Comparison of ENCODE assay signal across 19 cellular contexts in the genomic region with DNA sequence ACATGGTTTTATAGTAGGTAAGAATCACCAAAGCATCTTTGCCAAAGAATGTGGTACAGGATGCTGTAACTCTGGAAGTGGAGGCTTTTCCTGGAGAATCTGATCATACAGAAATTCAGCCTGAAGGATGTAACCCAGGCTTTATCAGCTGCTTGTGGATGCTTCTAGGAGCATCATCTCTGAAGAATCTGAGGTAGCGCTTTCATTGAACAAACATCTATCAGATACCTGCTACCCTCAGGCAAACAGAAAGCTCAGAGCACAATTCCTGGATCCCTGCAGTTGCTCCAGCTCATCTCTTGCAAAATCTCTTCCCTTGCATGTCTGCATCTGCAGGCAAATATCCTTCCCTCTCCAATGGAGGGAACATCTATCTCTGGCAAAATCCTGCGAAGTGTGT. TPM values are rescaled to one million over a fixed set of nuclear protein-coding genes. Genes with fewer than 3 reads are reported as not detected.
DNase-seq lines count a peak whose midpoint lies in the region; ATAC-seq and TF ChIP-seq lines count a peak whose summit lies in the region.
"Had no signal": no experiment of that assay in that cellular context is flagged by ENCODE, and none has a peak within 500 bp of the region (broad histone marks: within the 10 kb centered on the region; RNA-seq: fewer than 3 reads in every experiment).

No MANE protein-coding gene starts in this region.

- H3K9me3 Mint-ChIP-seq in WTC11: no peaks in the 10 kb centered on the region; the same call in 1 of the 2 replicates
- H3K9me3 Mint-ChIP-seq in activated T-cell treated with anti-CD3 and anti-CD28 coated beads, Interleukin-2, amount 50 U/mL, for 4 hours: no peaks in the 10 kb centered on the region
- H3K9me3 Mint-ChIP-seq in activated naive CD4-positive, alpha-beta T cell treated with anti-CD3 and anti-CD28 coated beads for 36 hours: no peaks in the 10 kb centered on the region

- DNase-seq in BE2C (no peak), WTC11 (ENCODE audit: low spot score) (no peak), spleen (no peak), UCSD-AML1 (lab: John Stamatoyannopoulos, UW; ENCODE audit: unreplicated experiment) (no peak), NCI-H1436 (lab: John Stamatoyannopoulos, UW) (no peak)
- DNase-seq in activated T-cell treated with anti-CD3 and anti-CD28 coated beads, Interleukin-2, amount 50 U/mL, for 4 hours: no peak
- DNase-seq in activated naive CD4-positive, alpha-beta T cell treated with anti-CD3 and anti-CD28 coated beads for 36 hours: no peak
- DNase-seq: GDM1, Karpas-422, MV-4-11, NCI-H1105 treated with DMSO at 0.1 percent for 48 hours, NCI-H1694, NCI-H2081 treated with DMSO at 0.1 percent for 48 hours, NCI-H2171 treated with DMSO at 0.1 percent for 48 hours, NCI-H526, OCI-M1, SHP77 had no signal

- H3K4me3 Mint-ChIP-seq in WTC11: no peak overlapping the region
- no peak overlapping the region for H3K4me3 Mint-ChIP-seq in activated T-cell treated with anti-CD3 and anti-CD28 coated beads, Interleukin-2, amount 50 U/mL, for 4 hours
- no peak overlapping the region for H3K4me3 Mint-ChIP-seq in activated naive CD4-positive, alpha-beta T cell treated with anti-CD3 and anti-CD28 coated beads for 36 hours

- POLR2A ChIA-PET in WTC11 (lab: Charles Lee): interaction anchor here (0.9 kb wide), 1 partner anchor 82 kb away, joined by 3 read pairs; no protein-coding TSS in a partner anchor

- intact Hi-C loops in spleen (cut with DNase I; ENCODE audit: low total_unique reads): no loop called here
- intact Hi-C loops in activated naive CD4-positive, alpha-beta T cell treated with anti-CD3 and anti-CD28 coated beads for 36 hours (cut with micrococcal nuclease): no loop called here

- H3K9ac ChIP-seq in muscle layer of colon (ENCODE audit: low read length): peak overlapping the region; percentile 20

- H3K4me3 ChIP-seq in BE2C (ENCODE audit: low read depth, low read length) (peak overlapping the region; percentile 8; the same call in 1 of the 2 replicates), muscle layer of colon (ENCODE audit: low read depth in 1 of 2, low read length in 2 of 2) (no peak overlapping the region), spleen (no peak overlapping the region)

- H3K27ac Mint-ChIP-seq in WTC11: 0 out of 2 replicates have a peak overlapping the region, but pooled peaks have one; percentile 26
- H3K27ac Mint-ChIP-seq in activated naive CD4-positive, alpha-beta T cell treated with anti-CD3 and anti-CD28 coated beads for 36 hours: no peak overlapping the region
- H3K27ac Mint-ChIP-seq: CD14-positive monocyte had no signal

- H3K4me1 ChIP-seq in BE2C: peaks cover 44% of the 10 kb centered on the region
- peaks cover 45% of the 10 kb centered on the region for H3K4me1 ChIP-seq in muscle layer of colon (ENCODE audit: insufficient read depth, low read length)
- peaks cover 15 to 46% (median 30%) of the 10 kb centered on the region in 6 donors for H3K4me1 ChIP-seq in spleen

- TF ChIP-seq CTCF in BE2C (IDR thresholded peaks at IDR 0.05; ENCODE audit: low read depth, low read length) (no peak; the same call in 1 of the 2 replicates), WTC11 (IDR thresholded peaks at IDR 0.05) (no peak), spleen (IDR thresholded peaks at IDR 0.05 in 8 of 11, conservative IDR thresholded peaks at IDR 0.05 in 3 of 11) (no peak)

- H3K27me3 ChIP-seq in BE2C: no peaks in the 10 kb centered on the region
- H3K27me3 ChIP-seq in muscle layer of colon (ENCODE audit: control insufficient read depth in 1 of 2, insufficient read depth in 2 of 2, low read length in 2 of 2): no peaks in the 10 kb centered on the region
- peaks cover 0 to 5% (median 0%) of the 10 kb centered on the region in 7 donors for H3K27me3 ChIP-seq in spleen (replicated peaks in 1 of 7)

- WGBS in spleen, 5 donors: 96 to 100% (median 99%) methylated on average over 2 of the region's 2 CpGs

- H3K36me3 Mint-ChIP-seq in WTC11: peaks cover 40% of the 10 kb centered on the region
- H3K36me3 Mint-ChIP-seq in activated T-cell treated with anti-CD3 and anti-CD28 coated beads, Interleukin-2, amount 50 U/mL, for 4 hours (ENCODE audit: insufficient read depth): no peaks in the 10 kb centered on the region
- no peaks in the 10 kb centered on the region for H3K36me3 Mint-ChIP-seq in activated naive CD4-positive, alpha-beta T cell treated with anti-CD3 and anti-CD28 coated beads for 36 hours (ENCODE audit: low read depth)

- H3K27ac ChIP-seq in muscle layer of colon (ENCODE audit: low read depth, low read length): peak overlapping the region; percentile 89
- H3K27ac ChIP-seq in spleen: peak overlapping the region in 7 of 8 donors; percentile 56 to 80 (median 66)

- CTCF ChIA-PET in WTC11 (lab: Charles Lee): interaction anchor here (0.9 to 3.6 kb wide), 3 partner anchors 10 to 106 kb away, joined by 3 to 17 read pairs (median 5); no protein-coding TSS in a partner anchor
- CTCF ChIA-PET in activated naive CD4-positive, alpha-beta T cell treated with anti-CD3 and anti-CD28 coated beads for 36 hours (lab: Charles Lee): interaction anchor here (1.0 to 1.1 kb wide), 2 partner anchors 11 to 55 kb away, joined by 4 read pairs; no protein-coding TSS in a partner anchor

- no peaks in the 10 kb centered on the region for H3K27me3 Mint-ChIP-seq in WTC11 (ENCODE audit: low read depth)
- H3K27me3 Mint-ChIP-seq in activated T-cell treated with anti-CD3 and anti-CD28 coated beads, Interleukin-2, amount 50 U/mL, for 4 hours (ENCODE audit: low read depth): peaks cover 44% of the 10 kb centered on the region
- H3K27me3 Mint-ChIP-seq in activated naive CD4-positive, alpha-beta T cell treated with anti-CD3 and anti-CD28 coated beads for 36 hours (ENCODE audit: low read depth): peaks cover 33% of the 10 kb centered on the region

- no peak for ATAC-seq in WTC11
- no peak for ATAC-seq in activated T-cell treated with anti-CD3 and anti-CD28 coated beads, Interleukin-2, amount 50 U/mL, for 4 hours

- H3K36me3 ChIP-seq in BE2C (0 out of 2 replicates have a peak, but pooled peaks cover 3% of the 10 kb centered on the region), muscle layer of colon (ENCODE audit: insufficient read depth, low read length) (peaks cover 8% of the 10 kb centered on the region), spleen (peaks cover 0 to 17% (median 0%) of the 10 kb centered on the region in 6 donors)

- no peaks in the 10 kb centered on the region for H3K9me3 ChIP-seq in BE2C
- no peaks in the 10 kb centered on the region for H3K9me3 ChIP-seq in muscle layer of colon (ENCODE audit: low read length)
- H3K9me3 ChIP-seq in spleen: peaks cover 0 to 4% (median 0%) of the 10 kb centered on the region in 8 donors

- TF ChIP-seq POLR2A in spleen (IDR thresholded peaks at IDR 0.05): no peak

- H3K4me1 Mint-ChIP-seq in WTC11: peaks cover 77% of the 10 kb centered on the region
- no peaks in the 10 kb centered on the region for H3K4me1 Mint-ChIP-seq in activated T-cell treated with anti-CD3 and anti-CD28 coated beads, Interleukin-2, amount 50 U/mL, for 4 hours (ENCODE audit: low read depth)
- H3K4me1 Mint-ChIP-seq in activated naive CD4-positive, alpha-beta T cell treated with anti-CD3 and anti-CD28 coated beads for 36 hours (ENCODE audit: low read depth): no peaks in the 10 kb centered on the region

TF ChIP-seq in WTC11, 78 proteins besides CTCF, POLR2A, EP300 and RAD21 (continues in another document):
- TF ChIP-seq ZMAT4 (CRISPR knock-in tag; IDR thresholded peaks at IDR 0.05) (no peak), CREB1 (CRISPR knock-in tag; IDR thresholded peaks at IDR 0.05) (no peak), TEAD1 (CRISPR knock-in tag; IDR thresholded peaks at IDR 0.05) (no peak)
- TF ChIP-seq, protein P1, sequence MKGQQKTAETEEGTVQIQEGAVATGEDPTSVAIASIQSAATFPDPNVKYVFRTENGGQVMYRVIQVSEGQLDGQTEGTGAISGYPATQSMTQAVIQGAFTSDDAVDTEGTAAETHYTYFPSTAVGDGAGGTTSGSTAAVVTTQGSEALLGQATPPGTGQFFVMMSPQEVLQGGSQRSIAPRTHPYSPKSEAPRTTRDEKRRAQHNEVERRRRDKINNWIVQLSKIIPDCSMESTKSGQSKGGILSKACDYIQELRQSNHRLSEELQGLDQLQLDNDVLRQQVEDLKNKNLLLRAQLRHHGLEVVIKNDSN (CRISPR knock-in tag; IDR thresholded peaks at IDR 0.05): no peak
- TF ChIP-seq, protein P2, sequence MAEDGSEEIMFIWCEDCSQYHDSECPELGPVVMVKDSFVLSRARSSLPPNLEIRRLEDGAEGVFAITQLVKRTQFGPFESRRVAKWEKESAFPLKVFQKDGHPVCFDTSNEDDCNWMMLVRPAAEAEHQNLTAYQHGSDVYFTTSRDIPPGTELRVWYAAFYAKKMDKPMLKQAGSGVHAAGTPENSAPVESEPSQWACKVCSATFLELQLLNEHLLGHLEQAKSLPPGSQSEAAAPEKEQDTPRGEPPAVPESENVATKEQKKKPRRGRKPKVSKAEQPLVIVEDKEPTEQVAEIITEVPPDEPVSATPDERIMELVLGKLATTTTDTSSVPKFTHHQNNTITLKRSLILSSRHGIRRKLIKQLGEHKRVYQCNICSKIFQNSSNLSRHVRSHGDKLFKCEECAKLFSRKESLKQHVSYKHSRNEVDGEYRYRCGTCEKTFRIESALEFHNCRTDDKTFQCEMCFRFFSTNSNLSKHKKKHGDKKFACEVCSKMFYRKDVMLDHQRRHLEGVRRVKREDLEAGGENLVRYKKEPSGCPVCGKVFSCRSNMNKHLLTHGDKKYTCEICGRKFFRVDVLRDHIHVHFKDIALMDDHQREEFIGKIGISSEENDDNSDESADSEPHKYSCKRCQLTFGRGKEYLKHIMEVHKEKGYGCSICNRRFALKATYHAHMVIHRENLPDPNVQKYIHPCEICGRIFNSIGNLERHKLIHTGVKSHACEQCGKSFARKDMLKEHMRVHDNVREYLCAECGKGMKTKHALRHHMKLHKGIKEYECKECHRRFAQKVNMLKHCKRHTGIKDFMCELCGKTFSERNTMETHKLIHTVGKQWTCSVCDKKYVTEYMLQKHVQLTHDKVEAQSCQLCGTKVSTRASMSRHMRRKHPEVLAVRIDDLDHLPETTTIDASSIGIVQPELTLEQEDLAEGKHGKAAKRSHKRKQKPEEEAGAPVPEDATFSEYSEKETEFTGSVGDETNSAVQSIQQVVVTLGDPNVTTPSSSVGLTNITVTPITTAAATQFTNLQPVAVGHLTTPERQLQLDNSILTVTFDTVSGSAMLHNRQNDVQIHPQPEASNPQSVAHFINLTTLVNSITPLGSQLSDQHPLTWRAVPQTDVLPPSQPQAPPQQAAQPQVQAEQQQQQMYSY (CRISPR knock-in tag; IDR thresholded peaks at IDR 0.05): no peak

RNA-seq across cellular contexts. Expression of gene FAM124A, which starts 9.3 kb away (rescaled TPM):
- 13.1 TPM for polyA plus RNA-seq in BE2C (2012; ENCODE audit: insufficient read depth, insufficient read length, low read depth)
- total RNA-seq in WTC11 (2021): 41.2 to 45.8 TPM (median 41.6 TPM) in 3 replicates
- total RNA-seq in spleen: 10 to 100 TPM; 17.3 to 39.9 (median 28.6) TPM
- polyA plus RNA-seq in spleen: 1 to 10 TPM; 2.6 to 7.3 (median 4.0) TPM
- total RNA-seq in activated T-cell treated with anti-CD3 and anti-CD28 coated beads, Interleukin-2, amount 50 U/mL, for 4 hours: under 1 TPM; 0.13 to 0.21 (median 0.14) TPM
- not detected for total RNA-seq in activated naive CD4-positive, alpha-beta T cell treated with anti-CD3 and anti-CD28 coated beads for 36 hours

Comparison
In these comparisons a context has a peak if more than half of its experiments do, and no peak if none do; other contexts are left out.
1. RNA of gene FAM124A, which starts 9.3 kb away (total RNA-seq): 41.2 to 45.8 TPM in WTC11 and 17.3 to 39.9 TPM in spleen; 0.13 to 0.21 TPM in activated T-cell treated with anti-CD3 and anti-CD28 coated beads, Interleukin-2, amount 50 U/mL, for 4 hours and not detected in activated naive CD4-positive, alpha-beta T cell treated with anti-CD3 and anti-CD28 coated beads for 36 hours; every median in the first group is over 10 times any median in the second.